Comparison of ENCODE assay signal across 8 cellular contexts in the genomic region with DNA sequence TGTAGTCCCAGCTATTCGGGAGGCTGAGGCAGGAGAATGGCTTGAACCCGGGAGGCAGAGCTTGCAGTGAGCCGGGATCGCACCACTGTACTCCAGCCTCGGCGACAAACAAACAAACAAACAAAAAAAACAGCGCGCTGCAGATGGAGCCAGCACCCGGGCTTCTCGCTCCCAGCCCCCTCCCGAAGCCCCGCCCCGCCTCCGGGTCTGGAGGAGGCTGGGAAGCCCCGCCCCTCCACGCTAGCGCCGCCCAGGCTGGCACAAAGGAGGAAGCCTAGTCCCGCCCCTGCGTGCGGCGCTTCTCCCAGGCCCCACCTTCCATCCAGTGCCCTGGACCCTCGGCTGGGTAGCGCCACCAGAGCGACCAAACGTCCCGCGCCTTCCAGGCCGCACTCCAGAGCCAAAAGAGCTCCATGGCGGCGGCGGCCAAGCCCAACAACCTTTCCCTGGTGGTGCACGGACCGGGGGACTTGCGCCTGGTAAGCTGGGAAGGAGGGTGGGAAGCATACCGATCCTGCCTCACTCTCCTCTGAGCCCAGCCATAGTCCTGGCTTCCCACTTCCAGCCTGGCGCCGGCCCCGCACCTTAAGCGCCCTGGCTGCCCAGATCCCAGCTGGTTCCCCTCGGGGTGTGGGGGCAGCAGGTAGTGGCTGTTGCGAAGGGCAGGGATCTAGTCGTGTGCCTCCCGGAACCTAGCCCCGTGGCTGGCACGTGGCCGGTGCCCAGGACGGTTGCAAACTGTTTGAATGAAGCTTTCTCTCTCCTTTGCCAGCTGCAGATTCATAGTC. TPM values are rescaled to one million over a fixed set of nuclear protein-coding genes. Genes with fewer than 3 reads are reported as not detected.
DNase-seq lines count a peak whose midpoint lies in the region; FAIRE-seq and TF ChIP-seq lines count a peak whose summit lies in the region.

A gene (plus strand): TSS at position 325 of the 788 bp plus-strand sequence. CDS start 89 bp downstream, at position 414.

- H2AFZ ChIP-seq in MM.1S (ENCODE audit: low read length) (peak within 1 kb of the TSS; percentile 98), neuronal stem cell (ENCODE audit: low read length) (peak within 1 kb of the TSS; percentile 99)

- peak within 1 kb of the TSS; percentile 93 for H2AK5ac ChIP-seq in neuronal stem cell (ENCODE audit: low read depth, low read length)

- H3K79me1 ChIP-seq in neuronal stem cell (ENCODE audit: low read depth, low read length): no peaks in the 10 kb centered on the region

- in situ Hi-C loops in HAP-1 (cut with MboI; ENCODE audit: low sequenced_read_pairs): no loop called here

- peak within 1 kb of the TSS; percentile 99 for H3K14ac ChIP-seq in neuronal stem cell (ENCODE audit: low read length)

- DNase-seq in HAP-1 (ENCODE audit: low spot score in 2 of 2): peak; percentile 87 to 97
- peak; percentile 92 for DNase-seq in MM.1S
- peak; percentile 68 for DNase-seq in SIG-M5 treated with dmso at 0.1 percent for 504 hours (lab: John Stamatoyannopoulos, UW; ENCODE audit: unreplicated experiment)
- peak; percentile 55 to 86 (median 76) for DNase-seq in activated naive CD4-positive, alpha-beta T cell (lab: John Stamatoyannopoulos, UW)
- DNase-seq in foreskin melanocyte: peak; percentile 83
- peak; percentile 93 for DNase-seq in neuronal stem cell (ENCODE audit: low spot score)

- H3K79me2 ChIP-seq in MM.1S (ENCODE audit: low read length): no peaks in the 10 kb centered on the region

- peak within 1 kb of the TSS; percentile 94 for H4K91ac ChIP-seq in neuronal stem cell (ENCODE audit: low read depth, low read length, poor library complexity)

- H3K4me2 ChIP-seq in MM.1S (ENCODE audit: low read depth, low read length) (peak within 1 kb of the TSS; percentile 96), neuronal stem cell (ENCODE audit: insufficient read depth, low read length, poor library complexity, severe bottlenecking) (peak within 1 kb of the TSS; percentile 92)

- H4K8ac ChIP-seq in neuronal stem cell (ENCODE audit: low read depth, low read length): peak within 1 kb of the TSS; percentile 100

- H3K4me3 ChIP-seq in HAP-1 (peak within 1 kb of the TSS; percentile 79), MM.1S (ENCODE audit: low read length) (peak within 1 kb of the TSS; percentile 78), neuronal stem cell (ENCODE audit: low read length in 2 of 2) (peak within 1 kb of the TSS; percentile 89 to 98), subcutaneous abdominal adipose tissue (ENCODE audit: low read depth in 1 of 5, low read length in 5 of 5) (peak within 1 kb of the TSS; percentile 66 to 87 (median 85))

- H3K27me3 ChIP-seq in HAP-1 (ENCODE audit: low read depth): 0 out of 2 replicates have a peak, but pooled peaks cover 6% of the 10 kb centered on the region
- H3K27me3 ChIP-seq in MM.1S (replicated peaks; ENCODE audit: insufficient read depth, low read length): no peaks in the 10 kb centered on the region
- H3K27me3 ChIP-seq in neuronal stem cell (ENCODE audit: control insufficient read depth in 3 of 3, insufficient read depth in 3 of 3, low read depth in 1 of 3, low read length in 3 of 3): peaks cover 0 to 8% (median 0%) of the 10 kb centered on the region in 3 experiments
- no peaks in the 10 kb centered on the region for H3K27me3 ChIP-seq in subcutaneous abdominal adipose tissue (ENCODE audit: control insufficient read depth in 5 of 5, insufficient read depth in 4 of 5, low read length in 5 of 5)

- no peak for TF ChIP-seq CTCF in MM.1S (IDR thresholded peaks at IDR 0.05; ENCODE audit: low read length)

- WGBS in neuronal stem cell (ENCODE audit: extremely low coverage in 2 of 2, insufficient read length in 2 of 2, insufficient replicate concordance in 1 of 2), 2 donors: no CpG with 5 or more reads among the region's 48 CpGs

- H3K9me2 ChIP-seq in MM.1S (replicated peaks; ENCODE audit: insufficient read depth, low read length): no peaks in the 10 kb centered on the region

- no peaks in the 10 kb centered on the region for H4K20me1 ChIP-seq in MM.1S (ENCODE audit: insufficient read depth, low read length)

- peak within 1 kb of the TSS; percentile 72 for H2BK5ac ChIP-seq in neuronal stem cell (ENCODE audit: low read length)

- H2BK120ac ChIP-seq in neuronal stem cell (ENCODE audit: low read depth, low read length): peak within 1 kb of the TSS; percentile 64

- H3K23ac ChIP-seq in neuronal stem cell (ENCODE audit: low read depth, low read length, poor library complexity): peak within 1 kb of the TSS; percentile 97

- H3K9me3 ChIP-seq in HAP-1 (no peaks in the 10 kb centered on the region; the same call in 1 of the 2 replicates), MM.1S (replicated peaks; ENCODE audit: insufficient read depth, low read length) (no peaks in the 10 kb centered on the region), neuronal stem cell (replicated peaks in 1 of 2; ENCODE audit: control insufficient read depth in 2 of 2, insufficient read depth in 1 of 2, low read depth in 1 of 2, low read length in 2 of 2) (peaks cover 2 to 3% of the 10 kb centered on the region in 2 donors), subcutaneous abdominal adipose tissue (ENCODE audit: control insufficient read depth in 5 of 5, low read length in 5 of 5) (no peaks in the 10 kb centered on the region)

- H3F3A ChIP-seq in MM.1S (ENCODE audit: insufficient read depth, low read length): no peaks in the 10 kb centered on the region

- peak within 1 kb of the TSS; percentile 72 for H3K9ac ChIP-seq in MM.1S (ENCODE audit: low read length)
- H3K9ac ChIP-seq in neuronal stem cell (ENCODE audit: low read depth, low read length, poor library complexity): peak within 1 kb of the TSS; percentile 98
- peak within 1 kb of the TSS; percentile 48 to 88 (median 83) for H3K9ac ChIP-seq in subcutaneous abdominal adipose tissue (ENCODE audit: low read length in 5 of 5)

- peak within 1 kb of the TSS; percentile 58 for H3K4ac ChIP-seq in neuronal stem cell (ENCODE audit: low read length)

- FAIRE-seq in G401.6 (lab: Jason Lieb, UNC): peak; percentile 68

- H3K36me3 ChIP-seq in HAP-1 (replicated peaks): peaks cover 8% of the 10 kb centered on the region
- H3K36me3 ChIP-seq in MM.1S (replicated peaks; ENCODE audit: insufficient read depth, low read length): no peaks in the 10 kb centered on the region
- peaks cover 2 to 10% of the 10 kb centered on the region in 2 donors for H3K36me3 ChIP-seq in neuronal stem cell (replicated peaks in 1 of 2; ENCODE audit: control insufficient read depth in 2 of 2, insufficient read depth in 2 of 2, low read length in 2 of 2)
- no peaks in the 10 kb centered on the region for H3K36me3 ChIP-seq in subcutaneous abdominal adipose tissue (ENCODE audit: control insufficient read depth in 5 of 5, insufficient read depth in 5 of 5, low read length in 5 of 5)

- peak within 1 kb of the TSS; percentile 96 for H3K18ac ChIP-seq in neuronal stem cell (ENCODE audit: low read length)

- H3K4me1 ChIP-seq in HAP-1 (peaks cover 11% of the 10 kb centered on the region), MM.1S (ENCODE audit: low read length) (peaks cover 7% of the 10 kb centered on the region; the same call in 1 of the 2 replicates), neuronal stem cell (ENCODE audit: control insufficient read depth in 2 of 2, insufficient read depth in 1 of 2, low read depth in 1 of 2, low read length in 2 of 2) (peaks cover 5 to 10% of the 10 kb centered on the region in 2 donors), subcutaneous abdominal adipose tissue (ENCODE audit: control insufficient read depth in 5 of 5, insufficient read depth in 5 of 5, low read length in 5 of 5) (peaks cover 0 to 19% (median 17%) of the 10 kb centered on the region in 5 donors)

- H2BK15ac ChIP-seq in neuronal stem cell (ENCODE audit: low read length): peak within 1 kb of the TSS; percentile 95

- H2BK12ac ChIP-seq in neuronal stem cell (ENCODE audit: low read length): peak within 1 kb of the TSS; percentile 96

- no peak within 1 kb of the TSS for H3K27ac ChIP-seq in MM.1S (ENCODE audit: low read length)
- no peak within 1 kb of the TSS for H3K27ac ChIP-seq in neuronal stem cell (replicated peaks; ENCODE audit: low read length)
- H3K27ac ChIP-seq in subcutaneous abdominal adipose tissue (ENCODE audit: low read depth, low read length): peak within 1 kb of the TSS; percentile 46

RNA-seq across cellular contexts. Expression of the gene that starts here (rescaled TPM):
- polyA plus RNA-seq in neuronal stem cell (2013, experiment 1 of 2): 20.0 TPM
- polyA plus RNA-seq in neuronal stem cell (2013, experiment 2 of 2): 19.6 TPM
